In the genomic region with DNA sequence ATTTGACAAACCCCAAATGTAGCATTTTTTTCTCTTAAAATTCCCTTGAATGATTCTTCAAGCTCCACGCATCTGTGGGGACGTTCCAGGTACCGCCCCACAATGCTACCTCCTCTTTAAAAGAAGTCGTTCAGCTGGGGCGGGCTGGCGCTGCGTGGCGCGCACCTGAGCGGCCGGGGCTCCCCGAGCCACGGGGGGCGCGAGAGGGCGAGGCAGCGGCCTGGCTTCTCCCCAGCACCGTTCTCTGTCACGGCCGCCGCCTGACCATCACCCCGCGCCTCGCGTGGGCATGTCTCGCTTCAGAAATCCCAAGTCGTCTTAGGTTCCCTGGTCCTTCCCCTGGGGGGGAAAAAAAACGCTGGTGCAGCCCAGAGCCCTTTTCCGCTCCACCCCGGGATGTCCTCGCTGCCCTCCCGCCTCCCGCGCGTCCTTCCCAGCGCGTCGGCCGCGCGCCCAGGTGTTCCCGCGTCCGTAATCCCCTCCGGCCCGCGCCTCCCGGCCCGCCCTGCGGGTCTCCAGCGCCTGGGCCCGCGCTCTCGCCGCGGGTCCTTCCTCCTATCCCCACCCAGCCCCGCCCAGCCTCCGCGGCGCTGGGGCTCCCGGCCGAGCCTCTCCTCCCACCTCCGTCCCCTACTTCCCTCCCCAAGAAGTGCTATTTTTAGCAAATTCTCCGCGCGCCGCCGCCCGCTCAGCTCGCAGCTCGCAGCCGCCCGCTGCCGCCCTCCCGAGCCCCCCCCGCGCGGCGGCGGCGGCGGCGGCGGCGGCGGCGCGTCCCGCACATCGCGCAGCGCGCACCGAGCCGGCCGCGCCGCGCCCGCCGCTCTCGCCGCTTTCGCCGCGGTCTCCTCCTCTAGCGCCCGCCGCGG, we compare ENCODE assay signal across 9 cellular contexts. TPM values are rescaled to one million over a fixed set of nuclear protein-coding genes. Genes with fewer than 3 reads are reported as not detected.
A peak's percentile ranks its signal among the peaks of the same experiment; 100 is the strongest.
DNase-seq lines count a peak whose midpoint lies in the region; ATAC-seq, FAIRE-seq and TF ChIP-seq lines count a peak whose summit lies in the region.
"Had no signal": no experiment of that assay in that cellular context is flagged by ENCODE, and none has a peak within 500 bp of the region (broad histone marks: within the 10 kb centered on the region; RNA-seq: fewer than 3 reads in every experiment).

No MANE protein-coding gene starts in this region.

- H3K4me3 ChIP-seq in WI38 (ENCODE audit: low read depth, low read length), result peak overlapping the region; percentile 66

- H3K4me1 Mint-ChIP-seq in neural crest cell, result peaks cover 15% of the 10 kb centered on the region

- peak; percentile 80 for ATAC-seq in HG03159 (IDR thresholded peaks at IDR 0.05; ENCODE audit: unreplicated experiment)
- ATAC-seq in HG03432 (IDR thresholded peaks at IDR 0.05; ENCODE audit: unreplicated experiment), result no peak
- ATAC-seq in HG03025 (IDR thresholded peaks at IDR 0.05; ENCODE audit: low FRiP score, unreplicated experiment), result no peak

- H3K36me3 Mint-ChIP-seq in neural crest cell (ENCODE audit: low read depth), result peaks cover 6% of the 10 kb centered on the region

- DNase-seq in ELF-1 (ENCODE audit: low read depth, low spot score) (peak; percentile 24), frontal cortex (ENCODE audit: low spot score in 2 of 2) (peak; percentile 46 to 62), neural crest cell (ENCODE audit: low read depth, low spot score) (peak; percentile 12)
- DNase-seq in activated CD4-positive, alpha-beta T cell treated with anti-CD3 and anti-CD28 coated beads for 4 hours, result no peak

- no peak overlapping the region for H3K27ac Mint-ChIP-seq in neural crest cell (ENCODE audit: unreplicated experiment)
- H3K27ac Mint-ChIP-seq: T-helper 1 cell treated with Interleukin-12 subunit alpha and Interleukin-12 subunit beta and Interleukin-4 antibody, amounts not matched to agents 30 μg/mL and 1 μg/mL, for 36 hours had no signal

- no peak for FAIRE-seq in frontal cortex (lab: Jason Lieb, UNC)

- H3K27me3 Mint-ChIP-seq in neural crest cell (ENCODE audit: low read depth), result peaks cover 61% of the 10 kb centered on the region

- peaks cover 3% of the 10 kb centered on the region for H3K9me3 Mint-ChIP-seq in neural crest cell

- TF ChIP-seq CTCF in WI38 (IDR thresholded peaks at IDR 0.05; ENCODE audit: low read depth, low read length), result no peak
- peak; percentile 32 for TF ChIP-seq CTCF in neural crest cell (conservative IDR thresholded peaks at IDR 0.05)

- peak overlapping the region; percentile 86 for H3K4me3 Mint-ChIP-seq in neural crest cell

RNA-seq across cellular contexts. Expression of a gene that starts 58.8 kb away (rescaled TPM):
- total RNA-seq in frontal cortex (not detected), neural crest cell (not detected in 2 replicates)

Comparison
In these comparisons a context has a peak if more than half of its experiments do, and no peak if none do; other contexts are left out.
1. DNase-seq: peak in ELF-1 (single experiment), frontal cortex (2 of 2) and neural crest cell (single experiment); none in activated CD4-positive, alpha-beta T cell treated with anti-CD3 and anti-CD28 coated beads for 4 hours (0 of 2).